2 cellular contexts compared by ENCODE assay signal in the genomic region with DNA sequence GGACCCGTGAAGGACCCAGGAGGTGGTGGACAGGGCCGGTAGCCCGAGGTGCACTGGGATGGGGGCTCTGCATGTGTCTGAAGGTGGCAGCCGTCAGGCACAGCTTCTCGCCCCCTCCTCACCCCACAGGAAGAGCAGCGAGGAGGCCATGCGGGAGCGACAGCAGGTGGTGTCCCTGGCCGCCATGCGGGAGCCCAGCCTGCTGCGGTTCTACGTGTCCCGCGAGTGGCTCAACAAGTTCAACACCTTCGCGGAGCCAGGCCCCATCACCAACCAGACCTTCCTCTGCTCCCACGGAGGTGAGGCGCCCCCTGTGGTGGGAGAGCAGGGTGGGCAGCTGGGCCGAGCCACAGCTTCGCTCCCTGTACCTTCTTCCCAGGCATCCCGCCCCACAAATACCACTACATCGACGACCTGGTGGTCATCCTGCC.
TF ChIP-seq lines count a peak whose summit lies in the region.

No MANE protein-coding gene starts in this region.

TF ChIP-seq in HEK293, 187 proteins besides CTCF, POLR2A, EP300 and RAD21:
- TF ChIP-seq ZNF274 (IDR thresholded peaks at IDR 0.05; ENCODE audit: low read length) = no peak
- TF ChIP-seq ZNF274 (tag by site-specific recombination; IDR thresholded peaks at IDR 0.05; ENCODE audit: borderline replicate concordance) = no peak
- TF ChIP-seq ZNF791 (tag by site-specific recombination; IDR thresholded peaks at IDR 0.05) = no peak
- TF ChIP-seq ZNF366 (tag by site-specific recombination; conservative IDR thresholded peaks at IDR 0.05) = no peak
- no peak for TF ChIP-seq GLI4 (tag by site-specific recombination; IDR thresholded peaks at IDR 0.05)
- TF ChIP-seq KLF7 (tag by site-specific recombination; IDR thresholded peaks at IDR 0.05; ENCODE audit: borderline replicate concordance) = no peak
- peak; percentile 12; the same call in 1 of the 2 replicates for TF ChIP-seq SCRT2 (tag by site-specific recombination; IDR thresholded peaks at IDR 0.05)
- TF ChIP-seq, protein P1, sequence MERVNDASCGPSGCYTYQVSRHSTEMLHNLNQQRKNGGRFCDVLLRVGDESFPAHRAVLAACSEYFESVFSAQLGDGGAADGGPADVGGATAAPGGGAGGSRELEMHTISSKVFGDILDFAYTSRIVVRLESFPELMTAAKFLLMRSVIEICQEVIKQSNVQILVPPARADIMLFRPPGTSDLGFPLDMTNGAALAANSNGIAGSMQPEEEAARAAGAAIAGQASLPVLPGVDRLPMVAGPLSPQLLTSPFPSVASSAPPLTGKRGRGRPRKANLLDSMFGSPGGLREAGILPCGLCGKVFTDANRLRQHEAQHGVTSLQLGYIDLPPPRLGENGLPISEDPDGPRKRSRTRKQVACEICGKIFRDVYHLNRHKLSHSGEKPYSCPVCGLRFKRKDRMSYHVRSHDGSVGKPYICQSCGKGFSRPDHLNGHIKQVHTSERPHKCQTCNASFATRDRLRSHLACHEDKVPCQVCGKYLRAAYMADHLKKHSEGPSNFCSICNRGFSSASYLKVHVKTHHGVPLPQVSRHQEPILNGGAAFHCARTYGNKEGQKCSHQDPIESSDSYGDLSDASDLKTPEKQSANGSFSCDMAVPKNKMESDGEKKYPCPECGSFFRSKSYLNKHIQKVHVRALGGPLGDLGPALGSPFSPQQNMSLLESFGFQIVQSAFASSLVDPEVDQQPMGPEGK (tag by site-specific recombination; IDR thresholded peaks at IDR 0.05) = no peak
- TF ChIP-seq, protein P2, sequence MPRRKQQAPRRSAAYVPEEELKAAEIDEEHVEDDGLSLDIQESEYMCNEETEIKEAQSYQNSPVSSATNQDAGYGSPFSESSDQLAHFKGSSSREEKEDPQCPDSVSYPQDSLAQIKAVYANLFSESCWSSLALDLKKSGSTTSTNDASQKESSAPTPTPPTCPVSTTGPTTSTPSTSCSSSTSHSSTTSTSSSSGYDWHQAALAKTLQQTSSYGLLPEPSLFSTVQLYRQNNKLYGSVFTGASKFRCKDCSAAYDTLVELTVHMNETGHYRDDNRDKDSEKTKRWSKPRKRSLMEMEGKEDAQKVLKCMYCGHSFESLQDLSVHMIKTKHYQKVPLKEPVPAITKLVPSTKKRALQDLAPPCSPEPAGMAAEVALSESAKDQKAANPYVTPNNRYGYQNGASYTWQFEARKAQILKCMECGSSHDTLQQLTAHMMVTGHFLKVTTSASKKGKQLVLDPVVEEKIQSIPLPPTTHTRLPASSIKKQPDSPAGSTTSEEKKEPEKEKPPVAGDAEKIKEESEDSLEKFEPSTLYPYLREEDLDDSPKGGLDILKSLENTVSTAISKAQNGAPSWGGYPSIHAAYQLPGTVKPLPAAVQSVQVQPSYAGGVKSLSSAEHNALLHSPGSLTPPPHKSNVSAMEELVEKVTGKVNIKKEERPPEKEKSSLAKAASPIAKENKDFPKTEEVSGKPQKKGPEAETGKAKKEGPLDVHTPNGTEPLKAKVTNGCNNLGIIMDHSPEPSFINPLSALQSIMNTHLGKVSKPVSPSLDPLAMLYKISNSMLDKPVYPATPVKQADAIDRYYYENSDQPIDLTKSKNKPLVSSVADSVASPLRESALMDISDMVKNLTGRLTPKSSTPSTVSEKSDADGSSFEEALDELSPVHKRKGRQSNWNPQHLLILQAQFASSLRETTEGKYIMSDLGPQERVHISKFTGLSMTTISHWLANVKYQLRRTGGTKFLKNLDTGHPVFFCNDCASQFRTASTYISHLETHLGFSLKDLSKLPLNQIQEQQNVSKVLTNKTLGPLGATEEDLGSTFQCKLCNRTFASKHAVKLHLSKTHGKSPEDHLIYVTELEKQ (tag by site-specific recombination; IDR thresholded peaks at IDR 0.05; ENCODE audit: borderline replicate concordance) = no peak
TF ChIP-seq in HEK293: peak in this region for 1.

TF ChIP-seq in K562, 482 proteins besides CTCF, POLR2A, EP300 and RAD21:
- TF ChIP-seq, protein P3, sequence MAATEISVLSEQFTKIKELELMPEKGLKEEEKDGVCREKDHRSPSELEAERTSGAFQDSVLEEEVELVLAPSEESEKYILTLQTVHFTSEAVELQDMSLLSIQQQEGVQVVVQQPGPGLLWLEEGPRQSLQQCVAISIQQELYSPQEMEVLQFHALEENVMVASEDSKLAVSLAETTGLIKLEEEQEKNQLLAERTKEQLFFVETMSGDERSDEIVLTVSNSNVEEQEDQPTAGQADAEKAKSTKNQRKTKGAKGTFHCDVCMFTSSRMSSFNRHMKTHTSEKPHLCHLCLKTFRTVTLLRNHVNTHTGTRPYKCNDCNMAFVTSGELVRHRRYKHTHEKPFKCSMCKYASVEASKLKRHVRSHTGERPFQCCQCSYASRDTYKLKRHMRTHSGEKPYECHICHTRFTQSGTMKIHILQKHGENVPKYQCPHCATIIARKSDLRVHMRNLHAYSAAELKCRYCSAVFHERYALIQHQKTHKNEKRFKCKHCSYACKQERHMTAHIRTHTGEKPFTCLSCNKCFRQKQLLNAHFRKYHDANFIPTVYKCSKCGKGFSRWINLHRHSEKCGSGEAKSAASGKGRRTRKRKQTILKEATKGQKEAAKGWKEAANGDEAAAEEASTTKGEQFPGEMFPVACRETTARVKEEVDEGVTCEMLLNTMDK (IDR thresholded peaks at IDR 0.05; ENCODE audit: borderline replicate concordance, insufficient read depth, low read depth, low read length, poor library complexity, severe bottlenecking) = peak; percentile 91
- peak; percentile 70 for TF ChIP-seq POLR2G (IDR thresholded peaks at IDR 0.05; ENCODE audit: low read depth, low read length)
- peak; percentile 36; the same call in 1 of the 2 replicates for TF ChIP-seq RBFOX2 (IDR thresholded peaks at IDR 0.05; ENCODE audit: low read depth, low read length)
- peak; percentile 2; the same call in 1 of the 2 replicates for TF ChIP-seq ZBTB7A (IDR thresholded peaks at IDR 0.05; ENCODE audit: borderline replicate concordance, control insufficient read depth, low read depth, low read length)
- TF ChIP-seq ZNF830 (CRISPR knock-in tag; IDR thresholded peaks at IDR 0.05) = no peak
- peak; percentile 27 for TF ChIP-seq FIP1L1 (IDR thresholded peaks at IDR 0.05; ENCODE audit: low read depth, low read length, poor library complexity, severe bottlenecking)
- TF ChIP-seq NCOA2 (IDR thresholded peaks at IDR 0.05; ENCODE audit: partially characterized antibody in 2 of 2) = no peak
- TF ChIP-seq PCBP1 (IDR thresholded peaks at IDR 0.05; ENCODE audit: low read depth, low read length, poor library complexity, severe bottlenecking) = peak; percentile 66
TF ChIP-seq in K562: peak in this region for 6.
